In the genomic region with DNA sequence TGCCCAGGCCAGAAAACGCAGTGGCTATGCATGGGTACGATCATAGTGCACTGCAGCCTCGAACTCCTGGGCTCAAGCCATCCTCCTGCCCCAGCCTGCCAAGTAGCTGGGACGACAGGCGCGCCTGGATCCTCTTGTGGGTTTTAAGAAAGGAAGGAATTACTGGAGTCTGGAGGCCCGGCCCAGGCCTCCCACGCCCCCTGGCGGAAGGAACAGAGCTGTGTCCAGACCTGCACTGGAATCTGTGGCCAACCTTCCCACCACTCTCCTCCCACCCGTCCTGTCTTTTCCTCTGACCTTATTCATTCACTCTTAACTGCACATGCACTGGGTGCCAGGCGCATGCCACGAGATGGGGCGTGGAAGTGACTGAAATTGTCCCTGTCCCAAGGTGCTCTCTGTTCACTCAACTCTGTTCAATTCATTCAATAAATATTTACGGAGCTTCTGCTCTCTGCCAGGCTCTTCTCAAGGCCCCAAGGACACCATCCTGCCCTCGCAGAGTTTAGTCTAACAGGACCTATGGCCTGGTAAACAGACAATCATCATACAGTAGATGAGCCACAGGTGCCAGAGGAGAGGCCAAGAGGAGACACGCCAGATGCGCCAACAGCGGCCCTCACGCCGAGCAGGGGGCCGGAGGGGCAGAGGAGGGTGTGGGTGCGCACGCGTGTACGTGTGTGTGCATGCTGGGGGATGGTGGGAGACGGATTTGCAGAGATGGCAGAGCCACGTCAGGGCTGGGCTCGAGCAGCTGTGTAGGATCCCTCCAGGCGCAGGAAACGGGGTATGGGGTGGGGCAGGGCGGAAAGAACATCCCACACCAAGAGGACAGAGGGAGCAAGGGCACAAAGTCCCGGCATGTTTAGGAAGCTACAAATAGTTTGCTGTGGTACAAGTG, we compare ENCODE assay signal across 1 cellular context.
TF ChIP-seq lines count a peak whose summit lies in the region.

No MANE protein-coding gene starts in this region.

TF ChIP-seq in WTC11, 78 proteins besides CTCF, POLR2A, EP300 and RAD21 (continued from another document):
- TF ChIP-seq FOXP1 (CRISPR knock-in tag; IDR thresholded peaks at IDR 0.05; ENCODE audit: borderline replicate concordance) (peak; percentile 16; the same call in 1 of the 2 replicates), NR3C1 (CRISPR knock-in tag; conservative IDR thresholded peaks at IDR 0.05; ENCODE audit: low read depth) (no peak)
